Comparison of ENCODE assay signal across 28 cellular contexts in genomic region chr4:20554134-20554533, GRCh38.
"Had no signal": no experiment of that assay in that cellular context is flagged by ENCODE, and none has a peak within 500 bp of the region (broad histone marks: within the 10 kb centered on the region; RNA-seq: fewer than 3 reads in every experiment).

No MANE protein-coding gene starts in this region.

- DNase-seq: dorsolateral prefrontal cortex; effector CD4-positive, alpha-beta T cell; foreskin melanocyte; glutamatergic neuron; heart right ventricle; hippocampal formation; kidney glomerular epithelial cell; left ventricle myocardium superior; lower lobe of right lung; mesenchymal stem cell; mucosa of descending colon; naive B cell; pancreas; retina; right lobe of liver; small intestine; stimulated activated CD4-positive, alpha-beta T cell treated with anti-CD3 and anti-CD28 coated beads, Interleukin-15, amount 100 ng/mL, for 24 hours; stimulated activated CD4-positive, alpha-beta T cell treated with anti-CD3 and anti-CD28 coated beads, Interleukin-2, amount 100 ng/mL, for 48 hours; stimulated activated naive CD4-positive, alpha-beta T cell; stomach; testis; tibial artery had no signal

- H3K27me3 Mint-ChIP-seq: naive B cell; natural killer cell treated with Interleukin-12 subunit alpha and Interleukin-12 subunit beta and Interleukin-15 and Interleukin-18, amount 100 ng/mL, for 72 hours had no signal

- H3K27ac Mint-ChIP-seq: mesothelial cell of epicardium; naive B cell; natural killer cell treated with Interleukin-12 subunit alpha and Interleukin-12 subunit beta and Interleukin-15 and Interleukin-18, amount 100 ng/mL, for 72 hours had no signal

- H3K4me1 Mint-ChIP-seq: naive B cell, neural crest cell had no signal

- H3K9me3 Mint-ChIP-seq: neural crest cell had no signal

- H3K4me1 ChIP-seq: esophagus muscularis mucosa, heart right ventricle, lower lobe of right lung, pancreas, right lobe of liver, testis, tibial artery, upper lobe of left lung had no signal

- H3K27ac ChIP-seq: dorsolateral prefrontal cortex, esophagus muscularis mucosa, heart right ventricle, lower lobe of right lung, neutrophil, pancreas, right lobe of liver, stomach, testis, tibial artery, upper lobe of left lung had no signal

- ATAC-seq: heart right ventricle; left ventricle myocardium superior; lower lobe of right lung; mucosa of descending colon; natural killer cell treated with Interleukin-12 subunit alpha and Interleukin-12 subunit beta and Interleukin-15 and Interleukin-18, amount 100 ng/mL, for 72 hours; pancreas; right lobe of liver had no signal

- H3K9me3 ChIP-seq: esophagus muscularis mucosa, heart right ventricle, lower lobe of right lung, mucosa of descending colon, neutrophil, pancreas, right lobe of liver, stomach, testis, tibial artery, upper lobe of left lung had no signal

- H3K36me3 ChIP-seq: lower lobe of right lung, neutrophil, pancreas, right lobe of liver, upper lobe of left lung had no signal

- H3K27me3 ChIP-seq: dorsolateral prefrontal cortex, esophagus muscularis mucosa, heart right ventricle, neutrophil, pancreas, right lobe of liver, stomach, testis, tibial artery, upper lobe of left lung had no signal

- H3K36me3 Mint-ChIP-seq: naive B cell; natural killer cell treated with Interleukin-12 subunit alpha and Interleukin-12 subunit beta and Interleukin-15 and Interleukin-18, amount 100 ng/mL, for 72 hours had no signal

- H3K4me3 ChIP-seq: dorsolateral prefrontal cortex, esophagus muscularis mucosa, heart right ventricle, lower lobe of right lung, mucosa of descending colon, pancreas, right lobe of liver, stomach, testis, tibial artery, upper lobe of left lung had no signal

- H3K4me3 Mint-ChIP-seq: mesothelial cell of epicardium; naive B cell; natural killer cell treated with Interleukin-12 subunit alpha and Interleukin-12 subunit beta and Interleukin-15 and Interleukin-18, amount 100 ng/mL, for 72 hours; neural crest cell had no signal
